Comparison of ENCODE assay signal across 7 cellular contexts in genomic region chr1:6942990-6943389, GRCh38.
"Had no signal": no experiment of that assay in that cellular context is flagged by ENCODE, and none has a peak within 500 bp of the region (broad histone marks: within the 10 kb centered on the region; RNA-seq: fewer than 3 reads in every experiment).

No MANE protein-coding gene starts in this region.

- DNase-seq: HFFc6, KG1 had no signal

- H3K9me3 ChIP-seq: HAP-1 had no signal

- H3K4me2 ChIP-seq: GM23338 had no signal

- H3K4me3 ChIP-seq: GM23338, HAP-1 had no signal

- ATAC-seq: GM23338, HCT116 had no signal

- H3K9me3 Mint-ChIP-seq: GM23338, HFFc6, IgD-negative memory B cell had no signal

- H3K27ac Mint-ChIP-seq: GM23338, HFFc6, IgD-negative memory B cell had no signal

- H3K4me1 ChIP-seq: HAP-1 had no signal

- H3K27ac ChIP-seq: HL-60 had no signal

- H3K4me1 Mint-ChIP-seq: GM23338, IgD-negative memory B cell had no signal

- H2AFZ ChIP-seq: GM23338 had no signal

- H3K4me3 Mint-ChIP-seq: GM23338, HFFc6, IgD-negative memory B cell had no signal

- H3K36me3 ChIP-seq: HAP-1 had no signal

- H3K36me3 Mint-ChIP-seq: IgD-negative memory B cell had no signal
